Comparison of ENCODE assay signal across 13 cellular contexts in the genomic region with DNA sequence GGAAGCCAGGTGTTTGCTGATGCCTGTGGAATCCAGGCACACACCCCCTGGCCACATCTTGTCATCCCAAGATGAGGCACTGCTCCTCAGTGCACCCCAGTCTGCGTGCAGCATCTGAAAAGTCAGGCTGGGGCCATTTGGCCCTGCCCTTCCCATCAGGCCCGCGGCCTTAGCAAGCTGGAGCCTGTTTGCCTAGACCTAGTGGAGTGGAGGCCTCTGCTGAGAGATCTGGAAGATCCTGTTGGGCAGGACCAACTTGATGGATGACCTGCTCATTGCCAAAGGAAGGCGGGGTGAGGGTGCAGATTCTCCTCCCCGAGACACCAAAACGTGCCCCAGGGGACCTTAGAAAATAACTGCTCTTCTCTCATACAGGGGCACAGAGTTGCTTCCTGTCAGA.
DNase-seq lines count a peak whose midpoint lies in the region; ATAC-seq and TF ChIP-seq lines count a peak whose summit lies in the region.
"Had no signal": no experiment of that assay in that cellular context is flagged by ENCODE, and none has a peak within 500 bp of the region (broad histone marks: within the 10 kb centered on the region; RNA-seq: fewer than 3 reads in every experiment).

No MANE protein-coding gene starts in this region.

- no peak overlapping the region for H3K4me3 ChIP-seq in left lung
- H3K4me3 ChIP-seq: mucosa of descending colon, stomach had no signal

- TF ChIP-seq CTCF in CD14-positive monocyte (IDR thresholded peaks at IDR 0.05) (no peak), left lung (IDR thresholded peaks at IDR 0.05) (no peak)
- no peak for TF ChIP-seq CTCF in activated CD8-positive, alpha-beta T cell treated with anti-CD3 and anti-CD28 coated beads for 36 hours (IDR thresholded peaks at IDR 0.05)

- peaks cover 57% of the 10 kb centered on the region for H3K4me1 Mint-ChIP-seq in CD14-positive monocyte
- H3K4me1 Mint-ChIP-seq in activated CD8-positive, alpha-beta T cell treated with anti-CD3 and anti-CD28 coated beads for 36 hours (ENCODE audit: low read depth), result peaks cover 43% of the 10 kb centered on the region

- H3K27ac Mint-ChIP-seq in CD14-positive monocyte, result peak overlapping the region; percentile 78 to 96 (median 93)
- peak overlapping the region; percentile 55 for H3K27ac Mint-ChIP-seq in activated CD8-positive, alpha-beta T cell treated with anti-CD3 and anti-CD28 coated beads for 36 hours

- no peaks in the 10 kb centered on the region for H3K36me3 ChIP-seq in left lung
- H3K36me3 ChIP-seq: stomach had no signal

- POLR2A ChIA-PET in activated CD8-positive, alpha-beta T cell treated with anti-CD3 and anti-CD28 coated beads for 36 hours (lab: Charles Lee), result no interaction called here

- peaks cover 0 to 2% (median 0%) of the 10 kb centered on the region in 7 donors for H3K9me3 Mint-ChIP-seq in CD14-positive monocyte
- peaks cover 6% of the 10 kb centered on the region for H3K9me3 Mint-ChIP-seq in activated CD8-positive, alpha-beta T cell treated with anti-CD3 and anti-CD28 coated beads for 36 hours

- H3K4me3 Mint-ChIP-seq in CD14-positive monocyte, result no peak overlapping the region
- no peak overlapping the region for H3K4me3 Mint-ChIP-seq in activated CD8-positive, alpha-beta T cell treated with anti-CD3 and anti-CD28 coated beads for 36 hours
- H3K4me3 Mint-ChIP-seq: activated naive CD8-positive, alpha-beta T cell had no signal

- H3K9me3 ChIP-seq in left lung, result no peaks in the 10 kb centered on the region
- H3K9me3 ChIP-seq: mucosa of descending colon, stomach had no signal

- peaks cover 0 to 4% (median 3%) of the 10 kb centered on the region in 3 donors for H3K27me3 Mint-ChIP-seq in CD14-positive monocyte (ENCODE audit: low read depth in 3 of 3)
- H3K27me3 Mint-ChIP-seq in activated CD8-positive, alpha-beta T cell treated with anti-CD3 and anti-CD28 coated beads for 36 hours, result no peaks in the 10 kb centered on the region
- H3K27me3 Mint-ChIP-seq: activated naive CD8-positive, alpha-beta T cell had no signal

- no peak for ATAC-seq in activated CD8-positive, alpha-beta T cell treated with anti-CD3 and anti-CD28 coated beads for 36 hours
- ATAC-seq in left lung (peak; percentile 51), HG02610 (IDR thresholded peaks at IDR 0.05; ENCODE audit: unreplicated experiment) (no peak)
- ATAC-seq: mucosa of descending colon had no signal

- CTCF ChIA-PET in activated CD8-positive, alpha-beta T cell treated with anti-CD3 and anti-CD28 coated beads for 36 hours (lab: Charles Lee), result no interaction called here

- no peaks in the 10 kb centered on the region for H3K27me3 ChIP-seq in left lung
- H3K27me3 ChIP-seq: stomach had no signal

- DNase-seq in CD14-positive monocyte (ENCODE audit: low spot score) (no peak), HPDE6-E6E7 (ENCODE audit: extremely low spot score) (peak; percentile 52), left lung (no peak), Ammon's horn (ENCODE audit: low spot score) (no peak), hypothalamus (lab: John Stamatoyannopoulos, UW) (no peak)
- no peak for DNase-seq in activated CD8-positive, alpha-beta T cell treated with anti-CD3 and anti-CD28 coated beads for 36 hours
- DNase-seq: mucosa of descending colon; NCI-H1092; retina; stimulated activated CD4-positive, alpha-beta T cell treated with anti-CD3 and anti-CD28 coated beads, Interleukin-4, amount 100 ng/mL, for 4 hours; stomach had no signal

- peaks cover 0 to 27% of the 10 kb centered on the region in 2 donors for H3K4me1 ChIP-seq in left lung

- intact Hi-C loops in CD14-positive monocyte (cut with micrococcal nuclease), result loop anchor here (5.0 to 10.0 kb wide), 3 partner anchors 131 to 183 kb away; partner anchors contain the start of gene RYBP (in 1 of the 2)
- intact Hi-C loops in activated CD8-positive, alpha-beta T cell treated with anti-CD3 and anti-CD28 coated beads for 36 hours (cut with micrococcal nuclease), result no loop called here
- intact Hi-C loops in left lung (cut with DNase I), result no loop called here

- peaks cover 0 to 4% of the 10 kb centered on the region in 2 donors for H3K36me3 Mint-ChIP-seq in CD14-positive monocyte
- no peaks in the 10 kb centered on the region for H3K36me3 Mint-ChIP-seq in activated CD8-positive, alpha-beta T cell treated with anti-CD3 and anti-CD28 coated beads for 36 hours (ENCODE audit: low read depth)
- H3K36me3 Mint-ChIP-seq: activated naive CD8-positive, alpha-beta T cell had no signal

- peak overlapping the region in 1 of 2 donors; percentile 75 for H3K27ac ChIP-seq in left lung
- H3K27ac ChIP-seq: stomach had no signal

Comparison
In these comparisons a context has a peak if more than half of its experiments do, and no peak if none do; other contexts are left out.
1. intact Hi-C loops: an anchor here in CD14-positive monocyte (5.0 to 10.0 kb wide); none called in activated CD8-positive, alpha-beta T cell treated with anti-CD3 and anti-CD28 coated beads for 36 hours and left lung.